Comparison of ENCODE assay signal across 32 cellular contexts in genomic region chr4:187996502-187997177, GRCh38. TPM values are rescaled to one million over a fixed set of nuclear protein-coding genes. Genes with fewer than 3 reads are reported as not detected.
DNase-seq lines count a peak whose midpoint lies in the region; ATAC-seq, FAIRE-seq and TF ChIP-seq lines count a peak whose summit lies in the region.
"Had no signal": no experiment of that assay in that cellular context is flagged by ENCODE, and none has a peak within 500 bp of the region (broad histone marks: within the 10 kb centered on the region; RNA-seq: fewer than 3 reads in every experiment).

No MANE protein-coding gene starts in this region.

- H2AFZ ChIP-seq in astrocyte (ENCODE audit: low read depth, low read length), result no peak overlapping the region
- H2AFZ ChIP-seq in PC-3 (ENCODE audit: low read length), result no peak overlapping the region

- intact Hi-C loops in PC-3 (cut with micrococcal nuclease), result no loop called here

- H3K27me3 Mint-ChIP-seq in astrocyte (ENCODE audit: low read depth, unreplicated experiment) (no peaks in the 10 kb centered on the region), neural crest cell (ENCODE audit: low read depth) (peaks cover 44% of the 10 kb centered on the region)
- H3K27me3 Mint-ChIP-seq: effector memory CD8-positive, alpha-beta T cell had no signal

- no peaks in the 10 kb centered on the region for H3K27me3 ChIP-seq in astrocyte (ENCODE audit: insufficient read depth, low read length)
- no peaks in the 10 kb centered on the region for H3K27me3 ChIP-seq in PC-3 (ENCODE audit: low read length)
- H3K27me3 ChIP-seq: adrenal gland, upper lobe of left lung had no signal

- peaks cover 9% of the 10 kb centered on the region for H3K4me1 ChIP-seq in ES-I3 (ENCODE audit: insufficient read depth, low read length)
- no peaks in the 10 kb centered on the region for H3K4me1 ChIP-seq in astrocyte (ENCODE audit: insufficient read depth, low read length)
- H3K4me1 ChIP-seq in PC-3 (ENCODE audit: insufficient read depth, low read length), result no peaks in the 10 kb centered on the region
- H3K4me1 ChIP-seq: adrenal gland, esophagus muscularis mucosa, gastroesophageal sphincter, left ventricle myocardium inferior had no signal

- ATAC-seq in PC-3, result no peak
- ATAC-seq: A549; CD8-positive, alpha-beta T cell; effector memory CD8-positive, alpha-beta T cell; gastroesophageal sphincter; mucosa of descending colon had no signal

- H3K4me2 ChIP-seq in astrocyte (ENCODE audit: low read length) (no peak overlapping the region), PC-3 (ENCODE audit: low read length) (no peak overlapping the region)
- H3K4me2 ChIP-seq: A549, KMS-11 had no signal

- peak overlapping the region; percentile 72 for H3K4me3 Mint-ChIP-seq in astrocyte (ENCODE audit: unreplicated experiment)
- H3K4me3 Mint-ChIP-seq in neural crest cell, result peak overlapping the region; percentile 73
- H3K4me3 Mint-ChIP-seq: CD8-positive, alpha-beta T cell; effector memory CD8-positive, alpha-beta T cell had no signal

- H3K4me3 ChIP-seq in astrocyte (ENCODE audit: insufficient read depth, low read depth, low read length) (no peak overlapping the region), iPS-18c (ENCODE audit: insufficient read depth, low read depth, low read length) (peak overlapping the region; percentile 63), PC-3 (ENCODE audit: low read length) (no peak overlapping the region)
- H3K4me3 ChIP-seq: A549, adrenal gland, esophagus muscularis mucosa, gastroesophageal sphincter, left ventricle myocardium inferior, mucosa of descending colon, upper lobe of left lung had no signal

- no peaks in the 10 kb centered on the region for H3K9me2 ChIP-seq in PC-3 (replicated peaks; ENCODE audit: low read length)

- POLR2A ChIA-PET in PC-3 (lab: Charles Lee; ENCODE audit: unreplicated experiment), result no interaction called here

- no peak overlapping the region for H3K27ac ChIP-seq in astrocyte (ENCODE audit: low read depth, low read length)
- no peak overlapping the region for H3K27ac ChIP-seq in PC-3 (ENCODE audit: low read length)
- H3K27ac ChIP-seq: A549, adrenal gland, esophagus muscularis mucosa, gastroesophageal sphincter, KMS-11, left ventricle myocardium inferior, upper lobe of left lung had no signal

- CTCF ChIA-PET in PC-3 (lab: Charles Lee), result no interaction called here

- H3K27ac Mint-ChIP-seq in astrocyte (ENCODE audit: unreplicated experiment) (no peak overlapping the region), neural crest cell (ENCODE audit: unreplicated experiment) (peak overlapping the region; percentile 19)
- H3K27ac Mint-ChIP-seq: CD8-positive, alpha-beta T cell; effector memory CD8-positive, alpha-beta T cell; immature natural killer cell had no signal

- H3K9ac ChIP-seq in ES-I3 (ENCODE audit: low read depth, low read length) (peak overlapping the region; percentile 87), astrocyte (ENCODE audit: low read length) (no peak overlapping the region), PC-3 (ENCODE audit: low read length) (no peak overlapping the region)
- H3K9ac ChIP-seq: KMS-11 had no signal

- TF ChIP-seq CTCF in astrocyte (IDR thresholded peaks at IDR 0.05; ENCODE audit: insufficient read depth, low read depth, low read length) (no peak), neural crest cell (conservative IDR thresholded peaks at IDR 0.05) (no peak), PC-3 (conservative IDR thresholded peaks at IDR 0.05; ENCODE audit: low read depth, low read length) (no peak)

- FAIRE-seq in astrocyte (lab: Jason Lieb, UNC), result no peak
- FAIRE-seq: A549, colon, RCC 7860 had no signal

- BruUV-seq in PC-3 (replicated peaks; lab: Mats Ljungman, UMichigan), result no TSS peak

- H3K9me3 ChIP-seq in ES-I3 (ENCODE audit: control insufficient read depth, insufficient read depth, low read length) (no peaks in the 10 kb centered on the region), astrocyte (ENCODE audit: insufficient read depth, low read depth, low read length) (no peaks in the 10 kb centered on the region), iPS-18c (ENCODE audit: control insufficient read depth, insufficient read depth, low read length) (no peaks in the 10 kb centered on the region), PC-3 (ENCODE audit: low read length) (no peaks in the 10 kb centered on the region)
- H3K9me3 ChIP-seq: A549, adrenal gland, left ventricle myocardium inferior, mucosa of descending colon had no signal

- peaks cover 2% of the 10 kb centered on the region for H3K9me3 Mint-ChIP-seq in astrocyte (ENCODE audit: unreplicated experiment)
- H3K9me3 Mint-ChIP-seq in neural crest cell, result peaks cover 9% of the 10 kb centered on the region

- H3K79me2 ChIP-seq in astrocyte (ENCODE audit: insufficient read depth, low read length) (no peaks in the 10 kb centered on the region), PC-3 (ENCODE audit: low read length) (no peaks in the 10 kb centered on the region)

- H3K36me3 Mint-ChIP-seq in astrocyte (ENCODE audit: low read depth, unreplicated experiment) (no peaks in the 10 kb centered on the region), neural crest cell (ENCODE audit: low read depth) (peaks cover 14% of the 10 kb centered on the region)
- H3K36me3 Mint-ChIP-seq: CD8-positive, alpha-beta T cell had no signal

- no peaks in the 10 kb centered on the region for H3F3A ChIP-seq in PC-3 (ENCODE audit: low read length, unreplicated experiment)

- H4K20me1 ChIP-seq in astrocyte (ENCODE audit: insufficient read depth, low read length), result no peaks in the 10 kb centered on the region
- no peaks in the 10 kb centered on the region for H4K20me1 ChIP-seq in PC-3 (ENCODE audit: low read length)

- peaks cover 21% of the 10 kb centered on the region for H3K36me3 ChIP-seq in ES-I3 (ENCODE audit: insufficient read depth, low read length)
- peaks cover 2% of the 10 kb centered on the region for H3K36me3 ChIP-seq in astrocyte (ENCODE audit: insufficient read depth, low read length)
- H3K36me3 ChIP-seq in PC-3 (ENCODE audit: low read depth, low read length), result no peaks in the 10 kb centered on the region
- H3K36me3 ChIP-seq: adrenal gland, esophagus muscularis mucosa, gastroesophageal sphincter, left ventricle myocardium inferior, upper lobe of left lung had no signal

- peaks cover 4% of the 10 kb centered on the region for H3K4me1 Mint-ChIP-seq in astrocyte (ENCODE audit: low read depth, unreplicated experiment)
- H3K4me1 Mint-ChIP-seq in neural crest cell, result peaks cover 17% of the 10 kb centered on the region
- H3K4me1 Mint-ChIP-seq: immature natural killer cell had no signal

- DNase-seq in astrocyte (ENCODE audit: low read depth), result no peak
- DNase-seq in neural crest cell (ENCODE audit: low read depth, low spot score), result no peak
- no peak for DNase-seq in stimulated activated CD4-positive, alpha-beta T cell treated with anti-CD3 and anti-CD28 coated beads, Interleukin-2, amount 100 ng/mL, for 24 hours
- no peak for DNase-seq in Kasumi-1 (lab: John Stamatoyannopoulos, UW)
- no peak for DNase-seq in PC-3
- no peak for DNase-seq in cerebellum (ENCODE audit: low spot score)
- DNase-seq: activated CD4-positive, alpha-beta T cell treated with anti-CD3 and anti-CD28 coated beads for 48 hours; activated naive CD4-positive, alpha-beta T cell treated with Interleukin-2 at 50 U/mL for 16 hours; activated T-cell treated with anti-CD3 and anti-CD28 coated beads, Interleukin-2, amount 50 U/mL, for 48 hours; adrenal gland; CD8-positive, alpha-beta T cell; DMS153; effector memory CD8-positive, alpha-beta T cell; GDM1; immature natural killer cell; left ventricle myocardium inferior; mucosa of descending colon; NCI-H524; NK-92 treated with Interleukin-12 subunit alpha and Interleukin-12 subunit beta, amount 100 ng/mL, for 24 hours; T-helper 2 cell had no signal

RNA-seq across cellular contexts. Expression of gene ZFP42, which starts 1.1 kb away (rescaled TPM):
- total RNA-seq in astrocyte (4.5 and 4.9 TPM in 2 replicates), neural crest cell (0.72 and 0.77 TPM in 2 replicates), PC-3 (2014; rRNA removed) (not detected in 2 replicates), cerebellum (0.18 TPM)
- total RNA-seq: CD8-positive, alpha-beta T cell; esophagus muscularis mucosa; gastroesophageal sphincter; HT1080; left ventricle myocardium inferior; mucosa of descending colon; posterior vena cava; SK-MEL-5 had no signal
